2 cellular contexts compared by ENCODE assay signal in the genomic region with DNA sequence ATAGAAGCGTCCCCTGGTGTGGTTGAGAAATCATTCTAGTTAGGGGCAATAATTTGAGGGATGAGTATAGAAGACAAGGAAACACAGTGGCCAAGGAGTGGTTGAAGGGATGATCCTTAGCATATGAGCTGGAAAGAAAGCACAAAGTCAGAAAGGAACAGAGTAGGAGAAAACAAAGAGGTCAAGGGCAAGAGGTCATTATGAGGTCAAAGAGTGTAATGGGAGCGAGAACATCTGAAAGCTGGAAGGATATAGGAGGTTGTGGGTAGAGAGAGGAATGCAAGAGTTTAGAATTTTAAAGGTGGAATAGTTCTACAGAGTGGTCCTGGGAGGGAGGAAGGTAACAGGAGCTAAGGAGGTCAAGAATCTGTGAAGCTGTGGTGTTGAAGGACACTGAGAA.
TF ChIP-seq lines count a peak whose summit lies in the region.

No MANE protein-coding gene starts in this region.

TF ChIP-seq in K562, 482 proteins besides CTCF, POLR2A, EP300 and RAD21:
- no peak for TF ChIP-seq NR2C2 (CRISPR knock-in tag; IDR thresholded peaks at IDR 0.05)
- 0 out of 2 replicates have a peak, but pooled peaks have one; percentile 11 for TF ChIP-seq NR2C2 (tag; IDR thresholded peaks at IDR 0.05)
- TF ChIP-seq, protein P1, sequence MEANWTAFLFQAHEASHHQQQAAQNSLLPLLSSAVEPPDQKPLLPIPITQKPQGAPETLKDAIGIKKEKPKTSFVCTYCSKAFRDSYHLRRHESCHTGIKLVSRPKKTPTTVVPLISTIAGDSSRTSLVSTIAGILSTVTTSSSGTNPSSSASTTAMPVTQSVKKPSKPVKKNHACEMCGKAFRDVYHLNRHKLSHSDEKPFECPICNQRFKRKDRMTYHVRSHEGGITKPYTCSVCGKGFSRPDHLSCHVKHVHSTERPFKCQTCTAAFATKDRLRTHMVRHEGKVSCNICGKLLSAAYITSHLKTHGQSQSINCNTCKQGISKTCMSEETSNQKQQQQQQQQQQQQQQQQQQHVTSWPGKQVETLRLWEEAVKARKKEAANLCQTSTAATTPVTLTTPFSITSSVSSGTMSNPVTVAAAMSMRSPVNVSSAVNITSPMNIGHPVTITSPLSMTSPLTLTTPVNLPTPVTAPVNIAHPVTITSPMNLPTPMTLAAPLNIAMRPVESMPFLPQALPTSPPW (CRISPR knock-in tag; IDR thresholded peaks at IDR 0.05): no peak
- peak; percentile 60; the same call in 1 of the 2 replicates for TF ChIP-seq ESRRA (IDR thresholded peaks at IDR 0.05; ENCODE audit: borderline replicate concordance, low read depth)
- 0 out of 2 replicates have a peak, but pooled peaks have one; percentile 32 for TF ChIP-seq THRB (CRISPR knock-in tag; conservative IDR thresholded peaks at IDR 0.05)
- TF ChIP-seq NR2C1 (IDR thresholded peaks at IDR 0.05): peak; percentile 62; the same call in 1 of the 2 replicates
- peak; percentile 52; the same call in 1 of the 2 replicates for TF ChIP-seq NR2C1 (tag; IDR thresholded peaks at IDR 0.05)
TF ChIP-seq in K562: peak in this region for 4.

TF ChIP-seq in neural cell, 6 proteins besides CTCF, POLR2A, EP300 and RAD21:
- no peak for TF ChIP-seq MXI1 (conservative IDR thresholded peaks at IDR 0.05; ENCODE audit: poor library complexity, severe bottlenecking)
- TF ChIP-seq SMC3 (conservative IDR thresholded peaks at IDR 0.05; ENCODE audit: poor library complexity): no peak
- TF ChIP-seq, protein P2, sequence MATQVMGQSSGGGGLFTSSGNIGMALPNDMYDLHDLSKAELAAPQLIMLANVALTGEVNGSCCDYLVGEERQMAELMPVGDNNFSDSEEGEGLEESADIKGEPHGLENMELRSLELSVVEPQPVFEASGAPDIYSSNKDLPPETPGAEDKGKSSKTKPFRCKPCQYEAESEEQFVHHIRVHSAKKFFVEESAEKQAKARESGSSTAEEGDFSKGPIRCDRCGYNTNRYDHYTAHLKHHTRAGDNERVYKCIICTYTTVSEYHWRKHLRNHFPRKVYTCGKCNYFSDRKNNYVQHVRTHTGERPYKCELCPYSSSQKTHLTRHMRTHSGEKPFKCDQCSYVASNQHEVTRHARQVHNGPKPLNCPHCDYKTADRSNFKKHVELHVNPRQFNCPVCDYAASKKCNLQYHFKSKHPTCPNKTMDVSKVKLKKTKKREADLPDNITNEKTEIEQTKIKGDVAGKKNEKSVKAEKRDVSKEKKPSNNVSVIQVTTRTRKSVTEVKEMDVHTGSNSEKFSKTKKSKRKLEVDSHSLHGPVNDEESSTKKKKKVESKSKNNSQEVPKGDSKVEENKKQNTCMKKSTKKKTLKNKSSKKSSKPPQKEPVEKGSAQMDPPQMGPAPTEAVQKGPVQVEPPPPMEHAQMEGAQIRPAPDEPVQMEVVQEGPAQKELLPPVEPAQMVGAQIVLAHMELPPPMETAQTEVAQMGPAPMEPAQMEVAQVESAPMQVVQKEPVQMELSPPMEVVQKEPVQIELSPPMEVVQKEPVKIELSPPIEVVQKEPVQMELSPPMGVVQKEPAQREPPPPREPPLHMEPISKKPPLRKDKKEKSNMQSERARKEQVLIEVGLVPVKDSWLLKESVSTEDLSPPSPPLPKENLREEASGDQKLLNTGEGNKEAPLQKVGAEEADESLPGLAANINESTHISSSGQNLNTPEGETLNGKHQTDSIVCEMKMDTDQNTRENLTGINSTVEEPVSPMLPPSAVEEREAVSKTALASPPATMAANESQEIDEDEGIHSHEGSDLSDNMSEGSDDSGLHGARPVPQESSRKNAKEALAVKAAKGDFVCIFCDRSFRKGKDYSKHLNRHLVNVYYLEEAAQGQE (IDR thresholded peaks at IDR 0.05; ENCODE audit: borderline replicate concordance): no peak
- TF ChIP-seq POLR2AphosphoS5 (IDR thresholded peaks at IDR 0.05): no peak
- TF ChIP-seq TAF1 (IDR thresholded peaks at IDR 0.05; ENCODE audit: low read depth): no peak
